In genomic region chr12:2402180-2402579, GRCh38 we compare ENCODE assay signal across 2 cellular contexts.
TF ChIP-seq lines count a peak whose summit lies in the region.

No MANE protein-coding gene starts in this region.

TF ChIP-seq in SK-N-SH, 30 proteins besides CTCF, POLR2A, EP300 and RAD21:
- TF ChIP-seq, protein P1, sequence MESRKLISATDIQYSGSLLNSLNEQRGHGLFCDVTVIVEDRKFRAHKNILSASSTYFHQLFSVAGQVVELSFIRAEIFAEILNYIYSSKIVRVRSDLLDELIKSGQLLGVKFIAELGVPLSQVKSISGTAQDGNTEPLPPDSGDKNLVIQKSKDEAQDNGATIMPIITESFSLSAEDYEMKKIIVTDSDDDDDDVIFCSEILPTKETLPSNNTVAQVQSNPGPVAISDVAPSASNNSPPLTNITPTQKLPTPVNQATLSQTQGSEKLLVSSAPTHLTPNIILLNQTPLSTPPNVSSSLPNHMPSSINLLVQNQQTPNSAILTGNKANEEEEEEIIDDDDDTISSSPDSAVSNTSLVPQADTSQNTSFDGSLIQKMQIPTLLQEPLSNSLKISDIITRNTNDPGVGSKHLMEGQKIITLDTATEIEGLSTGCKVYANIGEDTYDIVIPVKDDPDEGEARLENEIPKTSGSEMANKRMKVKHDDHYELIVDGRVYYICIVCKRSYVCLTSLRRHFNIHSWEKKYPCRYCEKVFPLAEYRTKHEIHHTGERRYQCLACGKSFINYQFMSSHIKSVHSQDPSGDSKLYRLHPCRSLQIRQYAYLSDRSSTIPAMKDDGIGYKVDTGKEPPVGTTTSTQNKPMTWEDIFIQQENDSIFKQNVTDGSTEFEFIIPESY (IDR thresholded peaks at IDR 0.05; ENCODE audit: borderline replicate concordance, low read depth) = no peak
- TF ChIP-seq TAF1 (IDR thresholded peaks at IDR 0.05; ENCODE audit: borderline replicate concordance, low read depth, low read length) (no peak), CHD2 (IDR thresholded peaks at IDR 0.05; ENCODE audit: low read length, partially characterized antibody) (no peak), TEAD4 (IDR thresholded peaks at IDR 0.05; ENCODE audit: borderline replicate concordance, insufficient read depth) (no peak), REST (IDR thresholded peaks at IDR 0.05; ENCODE audit: low read depth, low read length) (no peak), RCOR1 (IDR thresholded peaks at IDR 0.05; ENCODE audit: low read length) (no peak), ELF1 (IDR thresholded peaks at IDR 0.05) (no peak), RFX5 (IDR thresholded peaks at IDR 0.05; ENCODE audit: low read length) (no peak), MXI1 (IDR thresholded peaks at IDR 0.05; ENCODE audit: low read depth, low read length) (no peak), EZH2phosphoT487 (IDR thresholded peaks at IDR 0.05; ENCODE audit: borderline replicate concordance, low read depth) (no peak), FOSL2 (IDR thresholded peaks at IDR 0.05; ENCODE audit: borderline replicate concordance, low read depth) (no peak), GABPA (IDR thresholded peaks at IDR 0.05; ENCODE audit: low read depth) (no peak), TCF12 (IDR thresholded peaks at IDR 0.05) (no peak), SMC3 (IDR thresholded peaks at IDR 0.05; ENCODE audit: low read depth, low read length) (no peak), FOXM1 (IDR thresholded peaks at IDR 0.05; ENCODE audit: low read depth) (no peak), GATA2 (CRISPR knock-in tag; IDR thresholded peaks at IDR 0.05) (no peak), POLR2AphosphoS5 (IDR thresholded peaks at IDR 0.05; ENCODE audit: low read depth, low read length) (no peak), USF2 (IDR thresholded peaks at IDR 0.05; ENCODE audit: borderline replicate concordance, low read depth, low read length) (no peak)
- TF ChIP-seq, protein P2, sequence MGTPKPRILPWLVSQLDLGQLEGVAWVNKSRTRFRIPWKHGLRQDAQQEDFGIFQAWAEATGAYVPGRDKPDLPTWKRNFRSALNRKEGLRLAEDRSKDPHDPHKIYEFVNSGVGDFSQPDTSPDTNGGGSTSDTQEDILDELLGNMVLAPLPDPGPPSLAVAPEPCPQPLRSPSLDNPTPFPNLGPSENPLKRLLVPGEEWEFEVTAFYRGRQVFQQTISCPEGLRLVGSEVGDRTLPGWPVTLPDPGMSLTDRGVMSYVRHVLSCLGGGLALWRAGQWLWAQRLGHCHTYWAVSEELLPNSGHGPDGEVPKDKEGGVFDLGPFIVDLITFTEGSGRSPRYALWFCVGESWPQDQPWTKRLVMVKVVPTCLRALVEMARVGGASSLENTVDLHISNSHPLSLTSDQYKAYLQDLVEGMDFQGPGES (IDR thresholded peaks at IDR 0.05; ENCODE audit: low read depth, low read length) = no peak

TF ChIP-seq in SK-N-SH treated with all-trans-retinoic acid at 6 μM for 48 hours, 23 proteins besides CTCF, POLR2A, EP300 and RAD21 (continued from another document):
- no peak for TF ChIP-seq PATZ1 (CRISPR knock-in tag; IDR thresholded peaks at IDR 0.05; ENCODE audit: borderline replicate concordance)
- TF ChIP-seq SNAI2 (CRISPR knock-in tag; IDR thresholded peaks at IDR 0.05) = no peak
- no peak for TF ChIP-seq ZNF70 (CRISPR knock-in tag; IDR thresholded peaks at IDR 0.05)
- no peak for TF ChIP-seq PPARA (CRISPR knock-in tag; IDR thresholded peaks at IDR 0.05; ENCODE audit: borderline replicate concordance)
- no peak for TF ChIP-seq ZC3H10 (CRISPR knock-in tag; IDR thresholded peaks at IDR 0.05)
- no peak for TF ChIP-seq ISL1 (CRISPR knock-in tag; IDR thresholded peaks at IDR 0.05)
- no peak for TF ChIP-seq CSDC2 (CRISPR knock-in tag; IDR thresholded peaks at IDR 0.05)
- TF ChIP-seq, protein P3, sequence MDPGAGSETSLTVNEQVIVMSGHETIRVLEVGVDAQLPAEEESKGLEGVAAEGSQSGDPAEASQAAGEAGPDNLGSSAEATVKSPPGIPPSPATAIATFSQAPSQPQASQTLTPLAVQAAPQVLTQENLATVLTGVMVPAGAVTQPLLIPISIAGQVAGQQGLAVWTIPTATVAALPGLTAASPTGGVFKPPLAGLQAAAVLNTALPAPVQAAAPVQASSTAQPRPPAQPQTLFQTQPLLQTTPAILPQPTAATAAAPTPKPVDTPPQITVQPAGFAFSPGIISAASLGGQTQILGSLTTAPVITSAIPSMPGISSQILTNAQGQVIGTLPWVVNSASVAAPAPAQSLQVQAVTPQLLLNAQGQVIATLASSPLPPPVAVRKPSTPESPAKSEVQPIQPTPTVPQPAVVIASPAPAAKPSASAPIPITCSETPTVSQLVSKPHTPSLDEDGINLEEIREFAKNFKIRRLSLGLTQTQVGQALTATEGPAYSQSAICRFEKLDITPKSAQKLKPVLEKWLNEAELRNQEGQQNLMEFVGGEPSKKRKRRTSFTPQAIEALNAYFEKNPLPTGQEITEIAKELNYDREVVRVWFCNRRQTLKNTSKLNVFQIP (CRISPR knock-in tag; IDR thresholded peaks at IDR 0.05; ENCODE audit: borderline replicate concordance, low read depth) = no peak
- no peak for TF ChIP-seq ARNTL (CRISPR knock-in tag; IDR thresholded peaks at IDR 0.05; ENCODE audit: borderline replicate concordance, low read depth)
- no peak for TF ChIP-seq ZFP30 (CRISPR knock-in tag; IDR thresholded peaks at IDR 0.05)
- no peak for TF ChIP-seq OSR1 (CRISPR knock-in tag; IDR thresholded peaks at IDR 0.05)
- no peak for TF ChIP-seq GLIS3 (CRISPR knock-in tag; IDR thresholded peaks at IDR 0.05)
- no peak for TF ChIP-seq RARB (CRISPR knock-in tag; IDR thresholded peaks at IDR 0.05)
TF ChIP-seq in SK-N-SH treated with all-trans-retinoic acid at 6 μM for 48 hours: peak in this region for 0.
